ENCODE assay signal across 30 cellular contexts in genomic region chr15:32096211-32096610, GRCh38.
"Had no signal": no experiment of that assay in that cellular context is flagged by ENCODE, and none has a peak within 500 bp of the region (broad histone marks: within the 10 kb centered on the region; RNA-seq: fewer than 3 reads in every experiment).

No MANE protein-coding gene starts in this region.

- H3K4me1 ChIP-seq: heart left ventricle had no signal

- H3K27ac ChIP-seq: heart left ventricle, WERI-Rb-1 had no signal

- H3K36me3 Mint-ChIP-seq: activated naive CD8-positive, alpha-beta T cell had no signal

- H3K9me3 ChIP-seq: heart left ventricle had no signal

- ATAC-seq: activated CD4-positive, CD25-positive, alpha-beta regulatory T cell treated with anti-CD3 and anti-CD28 coated beads, Interleukin-2, amount 50 U/mL, for 24 hours; activated CD8-positive, alpha-beta T cell treated with anti-CD3 and anti-CD28 coated beads for 36 hours; activated T-cell treated with anti-CD3 and anti-CD28 coated beads, Interleukin-2, amount 50 U/mL, for 4 hours; activated T-helper 17 cell treated with anti-CD3 and anti-CD28 coated beads, Interleukin-2, amount 50 U/mL, for 72 hours; esophagus mucosa; heart left ventricle; T-helper 17 cell had no signal

- H3K9me3 Mint-ChIP-seq: activated B cell treated with CpG ODN at 0.5 μM for 24 hours; activated CD8-positive, alpha-beta T cell treated with anti-CD3 and anti-CD28 coated beads for 36 hours; activated T-cell treated with anti-CD3 and anti-CD28 coated beads, Interleukin-2, amount 50 U/mL, for 4 hours; activated T-helper 17 cell treated with anti-CD3 and anti-CD28 coated beads, Interleukin-2, amount 50 U/mL, for 72 hours; endodermal cell; T-helper 2 cell treated with Interferon-gamma antibody and Interleukin-4, amounts not matched to agents 5 μg/mL and 100 μg/mL, for 36 hours had no signal

- DNase-seq: activated B cell treated with CpG ODN at 0.5 μM for 24 hours; activated CD4-positive, alpha-beta T cell treated with anti-CD3 and anti-CD28 coated beads for 48 hours; activated CD4-positive, alpha-beta T cell treated with anti-CD3 and anti-CD28 coated beads, Interleukin-2, amount 50 U/mL, for 1 hour; activated CD4-positive, alpha-beta T cell treated with anti-CD3 and anti-CD28 coated beads, Interleukin-2, amount 50 U/mL, for 48 hours; activated CD8-positive, alpha-beta memory T cell treated with anti-CD3 and anti-CD28 coated beads for 24 hours; activated CD8-positive, alpha-beta T cell treated with anti-CD3 and anti-CD28 coated beads for 36 hours; activated effector memory CD4-positive, alpha-beta T cell treated with Interleukin-2 at 50 U/mL for 16 hours; activated gamma-delta T cell treated with Interleukin-2 at 50 U/mL for 16 hours; activated naive CD4-positive, alpha-beta T cell treated with anti-CD3 and anti-CD28 coated beads, Interleukin-2, amount 50 U/mL, for 16 hours; activated naive CD4-positive, alpha-beta T cell treated with Interleukin-2 at 50 U/mL for 16 hours; activated T-cell treated with anti-CD3 and anti-CD28 coated beads, Interleukin-2, amount 50 U/mL, for 4 hours; amniotic stem cell; anterior cingulate cortex; caudate nucleus; cortex of kidney; effector memory CD4-positive, alpha-beta T cell; endodermal cell; foreskin fibroblast; heart left ventricle; T-helper 17 cell; T1000 had no signal

- H3K4me3 ChIP-seq: heart left ventricle had no signal

- H3K4me3 Mint-ChIP-seq: activated B cell treated with CpG ODN at 0.5 μM for 24 hours; activated CD8-positive, alpha-beta T cell treated with anti-CD3 and anti-CD28 coated beads for 36 hours; activated naive CD8-positive, alpha-beta T cell; activated T-cell treated with anti-CD3 and anti-CD28 coated beads, Interleukin-2, amount 50 U/mL, for 4 hours; activated T-helper 17 cell treated with anti-CD3 and anti-CD28 coated beads, Interleukin-2, amount 50 U/mL, for 72 hours; endodermal cell; T-helper 17 cell; T-helper 2 cell treated with Interferon-gamma antibody and Interleukin-4, amounts not matched to agents 5 μg/mL and 100 μg/mL, for 36 hours had no signal

- H3K27ac Mint-ChIP-seq: activated B cell treated with CpG ODN at 0.5 μM for 24 hours; activated CD8-positive, alpha-beta T cell treated with anti-CD3 and anti-CD28 coated beads for 36 hours; activated naive CD8-positive, alpha-beta T cell; activated T-helper 17 cell treated with anti-CD3 and anti-CD28 coated beads, Interleukin-2, amount 50 U/mL, for 72 hours; endodermal cell; T-helper 17 cell; T-helper 2 cell treated with Interferon-gamma antibody and Interleukin-4, amounts not matched to agents 5 μg/mL and 100 μg/mL, for 36 hours had no signal

- FAIRE-seq: astrocyte, colon, frontal cortex had no signal

- H3K36me3 ChIP-seq: heart left ventricle, WERI-Rb-1 had no signal

- H3K4me1 Mint-ChIP-seq: activated B cell treated with CpG ODN at 0.5 μM for 24 hours; activated T-helper 17 cell treated with anti-CD3 and anti-CD28 coated beads, Interleukin-2, amount 50 U/mL, for 72 hours had no signal
